In genomic region chr3:78035020-78035660, GRCh38 we compare ENCODE assay signal across 16 cellular contexts.
DNase-seq lines count a peak whose midpoint lies in the region; ATAC-seq and TF ChIP-seq lines count a peak whose summit lies in the region.
"Had no signal": no experiment of that assay in that cellular context is flagged by ENCODE, and none has a peak within 500 bp of the region (broad histone marks: within the 10 kb centered on the region; RNA-seq: fewer than 3 reads in every experiment).

No MANE protein-coding gene starts in this region.

- no peak overlapping the region for H3K23ac ChIP-seq in IMR-90 (ENCODE audit: low read depth, low read length)

- no peaks in the 10 kb centered on the region for H4K20me1 ChIP-seq in IMR-90 (ENCODE audit: insufficient read depth, low read length)
- no peaks in the 10 kb centered on the region for H4K20me1 ChIP-seq in hepatocyte (ENCODE audit: insufficient read depth, poor library complexity, severe bottlenecking)

- no peaks in the 10 kb centered on the region for H3K4me1 ChIP-seq in IMR-90 (ENCODE audit: control insufficient read depth, insufficient read depth, low read length)
- no peaks in the 10 kb centered on the region for H3K4me1 ChIP-seq in hepatocyte (ENCODE audit: insufficient read depth)
- no peaks in the 10 kb centered on the region for H3K4me1 ChIP-seq in skeletal muscle satellite cell (ENCODE audit: control insufficient read depth, insufficient read depth, low read length)

- H2AFZ ChIP-seq in IMR-90 (replicated peaks; ENCODE audit: low read length, poor library complexity) = no peak overlapping the region
- H2AFZ ChIP-seq in hepatocyte = no peak overlapping the region

- no peak overlapping the region for H2BK20ac ChIP-seq in IMR-90 (ENCODE audit: low read depth, low read length)

- POLR2A ChIA-PET in IMR-90 (lab: Charles Lee; ENCODE audit: unreplicated experiment) = no interaction called here

- no peaks in the 10 kb centered on the region for H3K79me1 ChIP-seq in IMR-90 (ENCODE audit: low read depth in 1 of 2, low read length in 2 of 2)

- no peak for TF ChIP-seq RAD21 in IMR-90 (IDR thresholded peaks at IDR 0.05; ENCODE audit: low read length)

- no peak overlapping the region for H2AK9ac ChIP-seq in IMR-90 (replicated peaks; ENCODE audit: low read depth, low read length, poor library complexity)

- intact Hi-C loops in IMR-90 (cut with micrococcal nuclease) = no loop called here

- peak; percentile 42 for ATAC-seq in IMR-90 (ENCODE audit: low read depth)

- dilution Hi-C loops in IMR-90 (cut with HindIII; ENCODE audit: low sequenced_read_pairs, unreplicated experiment) = no loop called here

- 22% methylated on average over 3 of the region's 8 CpGs; no CpG with 5 or more reads in 1 of the 2 experiments for WGBS in IMR-90 (ENCODE audit: extremely low coverage in 2 of 2, insufficient read length in 1 of 2), 2 experiments
- WGBS in hepatocyte (ENCODE audit: low lambda C conversion rate, missing lambda C conversion rate) = 28% methylated on average over 8 of the region's 8 CpGs

- DNase-seq in IMR-90 (no peak), SK-N-MC (ENCODE audit: low read depth, low spot score) (no peak), hepatocyte (ENCODE audit: low spot score) (peak; percentile 11), hepatic stellate cell (ENCODE audit: low spot score) (no peak)
- no peak for DNase-seq in stimulated activated CD4-positive, alpha-beta T cell treated with anti-CD3 and anti-CD28 coated beads, Interleukin-4, amount 100 ng/mL, for 24 hours
- no peak for DNase-seq in central memory CD4-positive, alpha-beta T cell
- DNase-seq: activated CD4-positive, alpha-beta T cell treated with anti-CD3 and anti-CD28 coated beads for 48 hours; activated CD8-positive, alpha-beta memory T cell treated with anti-CD3 and anti-CD28 coated beads, Interleukin-2, amount 50 U/mL, for 4 hours; aorta; CD4-positive, CD25-positive, alpha-beta regulatory T cell; cortex of kidney; KG1; NCI-H1092 treated with DMSO at 0.1 percent for 48 hours; T1000; thyroid gland had no signal

- TF ChIP-seq POLR2A in IMR-90 (IDR thresholded peaks at IDR 0.05; ENCODE audit: low read depth, low read length) = no peak

- H3K9me2 ChIP-seq in hepatocyte (replicated peaks; ENCODE audit: insufficient read depth) = no peaks in the 10 kb centered on the region

- H2BK5ac ChIP-seq in IMR-90 (ENCODE audit: low read depth, low read length, poor library complexity, severe bottlenecking) = no peak overlapping the region

- no peak overlapping the region for H4K5ac ChIP-seq in IMR-90 (ENCODE audit: low read depth, low read length)

- no peak overlapping the region for H4K8ac ChIP-seq in IMR-90 (ENCODE audit: low read depth in 2 of 2, low read length in 2 of 2)

- no peak overlapping the region for H3K14ac ChIP-seq in IMR-90 (replicated peaks; ENCODE audit: low read depth, low read length)

- H3K9me1 ChIP-seq in IMR-90 (ENCODE audit: insufficient read depth, low read length) = no peaks in the 10 kb centered on the region

- no peak overlapping the region for H2BK15ac ChIP-seq in IMR-90 (ENCODE audit: low read depth, low read length)

- H3K4me2 ChIP-seq in IMR-90 (ENCODE audit: low read depth, low read length) (no peak overlapping the region; the same call in 1 of the 2 replicates), hepatocyte (peak overlapping the region; percentile 44), skeletal muscle satellite cell (ENCODE audit: low read length) (peak overlapping the region; percentile 25)

- no peak overlapping the region for H2BK120ac ChIP-seq in IMR-90 (ENCODE audit: low read depth, low read length)

- H3K27ac ChIP-seq in IMR-90 (ENCODE audit: insufficient read depth, low read length) (no peak overlapping the region), SK-N-MC (peak overlapping the region; percentile 31; the same call in 1 of the 2 replicates), hepatocyte (no peak overlapping the region)
- H3K27ac ChIP-seq: thyroid gland had no signal

- in situ Hi-C loops in IMR-90 (cut with MboI; ENCODE audit: low sequenced_read_pairs) = no loop called here

- H3K79me2 ChIP-seq in hepatocyte = no peaks in the 10 kb centered on the region

- H3K18ac ChIP-seq in IMR-90 (ENCODE audit: low read depth, low read length) = no peak overlapping the region

- CTCF ChIA-PET in IMR-90 (lab: Yijun Ruan, JAX) = interaction anchor here (0.8 kb wide), 1 partner anchor 15 kb away, joined by 3 read pairs; no protein-coding TSS in a partner anchor

- no peak overlapping the region for H3K56ac ChIP-seq in IMR-90 (ENCODE audit: extremely low read depth, insufficient read depth, low read length)

- H3K9ac ChIP-seq in IMR-90 (ENCODE audit: low read depth, low read length) (no peak overlapping the region), SK-N-MC (ENCODE audit: insufficient read length) (peak overlapping the region; percentile 51), skeletal muscle satellite cell (ENCODE audit: low read depth, low read length) (no peak overlapping the region)

- H2AK5ac ChIP-seq in IMR-90 (ENCODE audit: low read depth, low read length) = no peak overlapping the region

- BruUV-seq in IMR-90 (replicated peaks; lab: Mats Ljungman, UMichigan) = no TSS peak

- H3K9me3 ChIP-seq in IMR-90 (ENCODE audit: control insufficient read depth, insufficient read depth, low read length) = no peaks in the 10 kb centered on the region; the same call in 1 of the 2 replicates
- H3K9me3 ChIP-seq in SK-N-MC (ENCODE audit: low read depth, low read length) = no peaks in the 10 kb centered on the region
- no peaks in the 10 kb centered on the region for H3K9me3 ChIP-seq in hepatocyte (ENCODE audit: low read depth)
- H3K9me3 ChIP-seq in skeletal muscle satellite cell (replicated peaks; ENCODE audit: low read length) = no peaks in the 10 kb centered on the region
- H3K9me3 ChIP-seq: thyroid gland had no signal

- H4K91ac ChIP-seq in IMR-90 (ENCODE audit: insufficient read depth, low read depth, low read length) = no peak overlapping the region

- H3K36me3 ChIP-seq in IMR-90 (ENCODE audit: control insufficient read depth, insufficient read depth, low read length) (no peaks in the 10 kb centered on the region), SK-N-MC (ENCODE audit: insufficient read depth, low read length) (no peaks in the 10 kb centered on the region), hepatocyte (replicated peaks; ENCODE audit: insufficient read depth, low read depth) (no peaks in the 10 kb centered on the region), skeletal muscle satellite cell (ENCODE audit: insufficient read depth, low read length) (no peaks in the 10 kb centered on the region)
- H3K36me3 ChIP-seq: thyroid gland had no signal

- no peak overlapping the region for H3K4ac ChIP-seq in IMR-90 (ENCODE audit: low read depth, low read length)

- no peak for TF ChIP-seq CTCF in IMR-90 (conservative IDR thresholded peaks at IDR 0.05; ENCODE audit: low read depth, low read length)
- TF ChIP-seq CTCF in hepatocyte (IDR thresholded peaks at IDR 0.05; ENCODE audit: poor library complexity) = no peak

- H3K4me3 ChIP-seq in IMR-90 (ENCODE audit: insufficient read depth, low read depth, low read length) = no peak overlapping the region
- peak overlapping the region; percentile 65 for H3K4me3 ChIP-seq in SK-N-MC
- H3K4me3 ChIP-seq in hepatocyte = no peak overlapping the region
- H3K4me3 ChIP-seq in skeletal muscle satellite cell (ENCODE audit: low read length) = no peak overlapping the region
- H3K4me3 ChIP-seq: thyroid gland had no signal

- H3K27me3 ChIP-seq in IMR-90 (ENCODE audit: control insufficient read depth, insufficient read depth, low read length) = no peaks in the 10 kb centered on the region
- H3K27me3 ChIP-seq in hepatocyte = no peaks in the 10 kb centered on the region
- no peaks in the 10 kb centered on the region for H3K27me3 ChIP-seq in skeletal muscle satellite cell (ENCODE audit: control insufficient read depth, insufficient read depth, low read length)
- H3K27me3 ChIP-seq: thyroid gland had no signal

TF ChIP-seq in IMR-90, 13 proteins besides CTCF, POLR2A, EP300 and RAD21:
- TF ChIP-seq CEBPB (IDR thresholded peaks at IDR 0.05; ENCODE audit: low read depth, low read length) = no peak
- no peak for TF ChIP-seq USF2 (IDR thresholded peaks at IDR 0.05; ENCODE audit: low read depth, low read length)
- no peak for TF ChIP-seq RFX5 (IDR thresholded peaks at IDR 0.05; ENCODE audit: low read depth, low read length)
- TF ChIP-seq CHD1 (IDR thresholded peaks at IDR 0.05; ENCODE audit: low read depth, low read length) = no peak
- TF ChIP-seq BHLHE40 (IDR thresholded peaks at IDR 0.05; ENCODE audit: low read depth, low read length) = no peak
- no peak for TF ChIP-seq MXI1 (IDR thresholded peaks at IDR 0.05; ENCODE audit: borderline replicate concordance, low read depth, low read length)
- no peak for TF ChIP-seq MAFK (IDR thresholded peaks at IDR 0.05; ENCODE audit: low read depth, low read length)
- no peak for TF ChIP-seq FOS (IDR thresholded peaks at IDR 0.05; ENCODE audit: low read depth, low read length)
- no peak for TF ChIP-seq NFE2L2 (IDR thresholded peaks at IDR 0.05; ENCODE audit: low read depth, low read length)
- no peak for TF ChIP-seq RCOR1 (IDR thresholded peaks at IDR 0.05; ENCODE audit: insufficient replicate concordance, low read length)
- TF ChIP-seq ELK1 (IDR thresholded peaks at IDR 0.05; ENCODE audit: borderline replicate concordance, low read depth, low read length) = no peak
- TF ChIP-seq SMC3 (IDR thresholded peaks at IDR 0.05; ENCODE audit: low read depth, low read length) = no peak
- TF ChIP-seq MAZ (IDR thresholded peaks at IDR 0.05; ENCODE audit: borderline replicate concordance, low read depth, low read length) = no peak
